ENCODE assay signal across 16 cellular contexts in genomic region chr4:55808187-55808586, GRCh38. TPM values are rescaled to one million over a fixed set of nuclear protein-coding genes. Genes with fewer than 3 reads are reported as not detected.
"Had no signal": no experiment of that assay in that cellular context is flagged by ENCODE, and none has a peak within 500 bp of the region (broad histone marks: within the 10 kb centered on the region; RNA-seq: fewer than 3 reads in every experiment).

No MANE protein-coding gene starts in this region.

- H3K4me1 ChIP-seq: gastrocnemius medialis, heart right ventricle, lower lobe of right lung, right lobe of liver, suprapubic skin, upper lobe of right lung had no signal

- H3K9me3 ChIP-seq: gastrocnemius medialis, heart right ventricle, lower lobe of right lung, right lobe of liver, suprapubic skin, upper lobe of right lung had no signal

- ATAC-seq: effector memory CD8-positive, alpha-beta T cell; gastrocnemius medialis; heart right ventricle; left cardiac atrium; lower lobe of right lung; right lobe of liver; upper lobe of right lung; WTC11 had no signal

- H3K4me3 ChIP-seq: gastrocnemius medialis, heart right ventricle, lower lobe of right lung, right lobe of liver, suprapubic skin, upper lobe of right lung had no signal

- H3K27me3 ChIP-seq: gastrocnemius medialis, right lobe of liver, suprapubic skin, upper lobe of right lung had no signal

- H3K27ac ChIP-seq: epithelial cell of prostate, gastrocnemius medialis, heart right ventricle, lower lobe of right lung, right lobe of liver, suprapubic skin, upper lobe of right lung had no signal

- H3K36me3 ChIP-seq: gastrocnemius medialis, heart right ventricle, lower lobe of right lung, right lobe of liver, suprapubic skin, upper lobe of right lung had no signal

- DNase-seq: activated CD4-positive, alpha-beta memory T cell treated with anti-CD3 and anti-CD28 coated beads, Interleukin-2, amount 10 ng/mL, durations not matched to agents 7 days and 5 days; activated CD4-positive, alpha-beta T cell treated with anti-CD3 and anti-CD28 coated beads for 4 hours; activated naive CD4-positive, alpha-beta T cell treated with anti-CD3 and anti-CD28 coated beads, Interleukin-2, amount 10 ng/mL, durations not matched to agents 7 days and 5 days; activated T-cell treated with anti-CD3 and anti-CD28 coated beads, Interleukin-2, amount 50 U/mL, for 24 hours; effector memory CD8-positive, alpha-beta T cell; gastrocnemius medialis; heart right ventricle; left cardiac atrium; lower lobe of right lung; midbrain; right lobe of liver; upper lobe of right lung had no signal

RNA-seq across cellular contexts. Expression of gene EXOC1L, which starts 11.4 kb away (rescaled TPM):
- polyA plus RNA-seq: neural cell had no signal
